ENCODE assay signal across 21 cellular contexts in the genomic region with DNA sequence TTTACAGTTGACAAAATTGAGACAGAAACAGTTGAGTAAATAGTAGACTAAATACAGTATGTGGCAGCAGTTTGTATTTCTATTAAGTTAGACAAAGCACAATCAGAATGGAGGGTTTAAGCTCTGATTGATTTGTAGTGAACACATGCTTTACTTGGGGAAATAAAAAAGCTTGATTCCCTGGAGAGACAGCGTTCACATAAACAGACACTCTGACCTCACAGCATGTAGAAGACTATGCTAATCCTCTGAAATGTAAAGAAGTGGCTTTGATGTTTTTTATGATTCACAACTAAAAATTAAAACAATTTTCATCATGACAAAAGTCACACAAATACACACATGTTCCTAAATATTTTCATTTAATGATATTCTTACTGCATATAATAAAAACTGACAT.
DNase-seq lines count a peak whose midpoint lies in the region; ATAC-seq and TF ChIP-seq lines count a peak whose summit lies in the region.
"Had no signal": no experiment of that assay in that cellular context is flagged by ENCODE, and none has a peak within 500 bp of the region (broad histone marks: within the 10 kb centered on the region; RNA-seq: fewer than 3 reads in every experiment).

No MANE protein-coding gene starts in this region.

- H3K36me3 Mint-ChIP-seq in stimulated activated effector memory CD8-positive, alpha-beta T cell treated with anti-CD3 and anti-CD28 coated beads, Interleukin-12 subunit alpha, Interleukin-12 subunit beta, amount 100 ng/mL, for 72 hours, result no peaks in the 10 kb centered on the region
- H3K36me3 Mint-ChIP-seq: activated naive CD8-positive, alpha-beta T cell treated with anti-CD3 and anti-CD28 coated beads, Interleukin-2, amount 10 ng/mL, durations not matched to agents 7 days and 5 days had no signal

- H3K9me3 Mint-ChIP-seq in stimulated activated effector memory CD8-positive, alpha-beta T cell treated with anti-CD3 and anti-CD28 coated beads, Interleukin-12 subunit alpha, Interleukin-12 subunit beta, amount 100 ng/mL, for 72 hours, result peaks cover 8% of the 10 kb centered on the region
- H3K9me3 Mint-ChIP-seq: activated naive CD8-positive, alpha-beta T cell treated with anti-CD3 and anti-CD28 coated beads, Interleukin-2, amount 10 ng/mL, durations not matched to agents 7 days and 5 days; central memory CD8-positive, alpha-beta T cell had no signal

- CTCF ChIA-PET in HEK293T (lab: Yijun Ruan, JAX), result interaction anchor here (0.7 to 1.0 kb wide), 2 partner anchors 19 to 295 kb away, joined by 3 read pairs; no protein-coding TSS in a partner anchor

- H3K27ac Mint-ChIP-seq in stimulated activated effector memory CD8-positive, alpha-beta T cell treated with anti-CD3 and anti-CD28 coated beads, Interleukin-12 subunit alpha, Interleukin-12 subunit beta, amount 100 ng/mL, for 72 hours, result no peak overlapping the region
- H3K27ac Mint-ChIP-seq: activated CD8-positive, alpha-beta T cell treated with anti-CD3 and anti-CD28 coated beads, Interleukin-2, amount 10 ng/mL, durations not matched to agents 7 days and 5 days; activated naive CD8-positive, alpha-beta T cell treated with anti-CD3 and anti-CD28 coated beads, Interleukin-2, amount 10 ng/mL, durations not matched to agents 7 days and 5 days had no signal

- TF ChIP-seq CTCF in 22Rv1 (IDR thresholded peaks at IDR 0.05) (no peak), choroid plexus epithelial cell (conservative IDR thresholded peaks at IDR 0.05; ENCODE audit: low read depth, low read length) (no peak), coronary artery (IDR thresholded peaks at IDR 0.05) (no peak)

- H3K4me3 ChIP-seq in choroid plexus epithelial cell (ENCODE audit: low read depth, low read length) (no peak overlapping the region), coronary artery (no peak overlapping the region)
- H3K4me3 ChIP-seq: A549, lower lobe of right lung, Peyer's patch had no signal

- H3K4me3 Mint-ChIP-seq in stimulated activated effector memory CD8-positive, alpha-beta T cell treated with anti-CD3 and anti-CD28 coated beads, Interleukin-12 subunit alpha, Interleukin-12 subunit beta, amount 100 ng/mL, for 72 hours, result no peak overlapping the region
- H3K4me3 Mint-ChIP-seq: activated CD8-positive, alpha-beta T cell treated with anti-CD3 and anti-CD28 coated beads, Interleukin-2, amount 10 ng/mL, durations not matched to agents 7 days and 5 days; activated naive CD8-positive, alpha-beta T cell treated with anti-CD3 and anti-CD28 coated beads, Interleukin-2, amount 10 ng/mL, durations not matched to agents 7 days and 5 days; central memory CD8-positive, alpha-beta T cell had no signal

- no peaks in the 10 kb centered on the region for H3K4me1 Mint-ChIP-seq in stimulated activated effector memory CD8-positive, alpha-beta T cell treated with anti-CD3 and anti-CD28 coated beads, Interleukin-12 subunit alpha, Interleukin-12 subunit beta, amount 100 ng/mL, for 72 hours
- H3K4me1 Mint-ChIP-seq: activated naive CD8-positive, alpha-beta T cell treated with anti-CD3 and anti-CD28 coated beads, Interleukin-2, amount 10 ng/mL, durations not matched to agents 7 days and 5 days; central memory CD8-positive, alpha-beta T cell had no signal

- H3K27ac ChIP-seq in 22Rv1 (peak overlapping the region; percentile 72), coronary artery (no peak overlapping the region)
- H3K27ac ChIP-seq: A549, lower lobe of right lung had no signal

- ATAC-seq in stimulated activated effector memory CD8-positive, alpha-beta T cell treated with anti-CD3 and anti-CD28 coated beads, Interleukin-12 subunit alpha, Interleukin-12 subunit beta, amount 100 ng/mL, for 72 hours, result no peak
- ATAC-seq: A549; activated CD8-positive, alpha-beta T cell treated with anti-CD3 and anti-CD28 coated beads, Interleukin-2, amount 10 ng/mL, durations not matched to agents 7 days and 5 days; lower lobe of right lung had no signal

- POLR2A ChIA-PET in HEK293T (lab: Yijun Ruan, JAX), result interaction anchor here (1.3 kb wide), 1 partner anchor 82 kb away, joined by 3 read pairs; no protein-coding TSS in a partner anchor

- no peak for DNase-seq in HEK293T (ENCODE audit: extremely low spot score)
- peak; percentile 83 for DNase-seq in NCI-H446 treated with DMSO at 0.1 percent for 48 hours (lab: John Stamatoyannopoulos, UW)
- peak; percentile 23 for DNase-seq in choroid plexus epithelial cell (ENCODE audit: low read depth)
- DNase-seq in T-helper 9 cell, result no peak
- no peak for DNase-seq in stimulated activated effector memory CD8-positive, alpha-beta T cell treated with anti-CD3 and anti-CD28 coated beads, Interleukin-12 subunit alpha, Interleukin-12 subunit beta, amount 100 ng/mL, for 72 hours (ENCODE audit: low spot score in 2 of 2)
- DNase-seq in putamen (ENCODE audit: low spot score), result no peak
- DNase-seq in coronary artery (ENCODE audit: low spot score), result no peak
- DNase-seq: activated CD8-positive, alpha-beta T cell treated with anti-CD3 and anti-CD28 coated beads, Interleukin-2, amount 10 ng/mL, durations not matched to agents 7 days and 5 days; activated effector memory CD4-positive, alpha-beta T cell treated with Interleukin-2 at 50 U/mL for 16 hours; activated naive CD8-positive, alpha-beta T cell treated with anti-CD3 and anti-CD28 coated beads, Interleukin-2, amount 10 ng/mL, durations not matched to agents 7 days and 5 days; activated T-cell treated with anti-CD3 and anti-CD28 coated beads for 4 hours; BE2C; Caco-2; kidney; lower lobe of right lung; Peyer's patch; stimulated activated CD8-positive, alpha-beta memory T cell treated with anti-CD3 and anti-CD28 coated beads, Interleukin-4, amount 100 ng/mL, for 48 hours; trophoblast cell had no signal

TF ChIP-seq in HEK293T, 16 proteins besides CTCF, POLR2A, EP300 and RAD21:
- no peak for TF ChIP-seq ELF4 (IDR thresholded peaks at IDR 0.05)
- no peak for TF ChIP-seq HDGF (IDR thresholded peaks at IDR 0.05; ENCODE audit: borderline replicate concordance)
- TF ChIP-seq, protein P1, sequence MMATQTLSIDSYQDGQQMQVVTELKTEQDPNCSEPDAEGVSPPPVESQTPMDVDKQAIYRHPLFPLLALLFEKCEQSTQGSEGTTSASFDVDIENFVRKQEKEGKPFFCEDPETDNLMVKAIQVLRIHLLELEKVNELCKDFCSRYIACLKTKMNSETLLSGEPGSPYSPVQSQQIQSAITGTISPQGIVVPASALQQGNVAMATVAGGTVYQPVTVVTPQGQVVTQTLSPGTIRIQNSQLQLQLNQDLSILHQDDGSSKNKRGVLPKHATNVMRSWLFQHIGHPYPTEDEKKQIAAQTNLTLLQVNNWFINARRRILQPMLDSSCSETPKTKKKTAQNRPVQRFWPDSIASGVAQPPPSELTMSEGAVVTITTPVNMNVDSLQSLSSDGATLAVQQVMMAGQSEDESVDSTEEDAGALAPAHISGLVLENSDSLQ (IDR thresholded peaks at IDR 0.05), result peak; percentile 81
- TF ChIP-seq BHLHE40 (IDR thresholded peaks at IDR 0.05; ENCODE audit: borderline replicate concordance), result no peak
- peak; percentile 54; the same call in 1 of the 2 replicates for TF ChIP-seq CTBP1 (IDR thresholded peaks at IDR 0.05; ENCODE audit: borderline replicate concordance)
- no peak for TF ChIP-seq LEF1 (IDR thresholded peaks at IDR 0.05; ENCODE audit: borderline replicate concordance)
- TF ChIP-seq NFRKB (IDR thresholded peaks at IDR 0.05), result no peak
- TF ChIP-seq FOXK2 (IDR thresholded peaks at IDR 0.05), result no peak
- no peak for TF ChIP-seq FOXA1 (IDR thresholded peaks at IDR 0.05)
- TF ChIP-seq FOXM1 (IDR thresholded peaks at IDR 0.05; ENCODE audit: borderline replicate concordance), result no peak
- no peak for TF ChIP-seq TARDBP (IDR thresholded peaks at IDR 0.05)
- TF ChIP-seq ARNT (IDR thresholded peaks at IDR 0.05), result no peak
- no peak for TF ChIP-seq SP1 (IDR thresholded peaks at IDR 0.05)
- no peak for TF ChIP-seq SUZ12 (IDR thresholded peaks at IDR 0.05)
- no peak for TF ChIP-seq L3MBTL2 (conservative IDR thresholded peaks at IDR 0.05)
- TF ChIP-seq ZNF384 (IDR thresholded peaks at IDR 0.05), result peak; percentile 93

Comparison
In these comparisons a context has a peak if more than half of its experiments do, and no peak if none do; other contexts are left out.
1. DNase-seq: peak in NCI-H446 treated with DMSO at 0.1 percent for 48 hours (single experiment) and choroid plexus epithelial cell (single experiment); none in HEK293T (single experiment), T-helper 9 cell (single experiment), stimulated activated effector memory CD8-positive, alpha-beta T cell treated with anti-CD3 and anti-CD28 coated beads, Interleukin-12 subunit alpha, Interleukin-12 subunit beta, amount 100 ng/mL, for 72 hours (0 of 2), putamen (single experiment) and coronary artery (single experiment).